Comparison of ENCODE assay signal across 26 cellular contexts in genomic region chr7:11698273-11698930, GRCh38.
DNase-seq lines count a peak whose midpoint lies in the region; ATAC-seq and TF ChIP-seq lines count a peak whose summit lies in the region.
"Had no signal": no experiment of that assay in that cellular context is flagged by ENCODE, and none has a peak within 500 bp of the region (broad histone marks: within the 10 kb centered on the region; RNA-seq: fewer than 3 reads in every experiment).

No MANE protein-coding gene starts in this region.

- TF ChIP-seq CTCF in choroid plexus epithelial cell (conservative IDR thresholded peaks at IDR 0.05; ENCODE audit: low read depth, low read length), result no peak
- TF ChIP-seq CTCF in prostate gland (IDR thresholded peaks at IDR 0.05), result no peak

- no peaks in the 10 kb centered on the region for H3K4me1 ChIP-seq in prostate gland (replicated peaks)

- no peak for TF ChIP-seq POLR2A in prostate gland (IDR thresholded peaks at IDR 0.05)

- no peak for ATAC-seq in stimulated activated naive CD8-positive, alpha-beta T cell treated with anti-CD3 and anti-CD28 coated beads, Interleukin-15, Interleukin-2, amounts not matched to agents 100 U/mL and 50 U/mL, for 24 hours
- ATAC-seq: activated CD4-positive, alpha-beta T cell treated with anti-CD3 and anti-CD28 coated beads for 36 hours; K562; stimulated activated memory B cell treated with anti-CD40 and anti-IgM and Interleukin-4, amounts not matched to agents 10 μg/mL and 1 μg/mL and 100 μg/mL, for 72 hours had no signal

- DNase-seq in DMS 273 (lab: John Stamatoyannopoulos, UW; ENCODE audit: unreplicated experiment), result peak; percentile 38
- no peak for DNase-seq in DMS 273 treated with DMSO at 0.1 percent for 48 hours (lab: John Stamatoyannopoulos, UW)
- DNase-seq in KBM-7, result peak; percentile 14
- peak; percentile 59 for DNase-seq in choroid plexus epithelial cell (ENCODE audit: low read depth)
- DNase-seq in pulmonary artery endothelial cell (ENCODE audit: low read depth, low spot score), result peak; percentile 13
- no peak for DNase-seq in prostate gland (ENCODE audit: low spot score)
- DNase-seq in stimulated activated naive CD8-positive, alpha-beta T cell treated with anti-CD3 and anti-CD28 coated beads, Interleukin-15, Interleukin-2, amounts not matched to agents 100 U/mL and 50 U/mL, for 24 hours, result no peak
- no peak for DNase-seq in activated CD8-positive, alpha-beta memory T cell treated with anti-CD3 and anti-CD28 coated beads, Interleukin-2, amount 50 U/mL, for 48 hours
- DNase-seq: activated CD4-positive, alpha-beta T cell treated with anti-CD3 and anti-CD28 coated beads for 36 hours; activated naive CD4-positive, alpha-beta T cell treated with anti-CD3 and anti-CD28 coated beads, Interleukin-2, amount 10 ng/mL, durations not matched to agents 7 days and 5 days; AML-193; anterior cingulate cortex; DMS79; heart right ventricle; MV-4-11; NCI-H82; nephron progenitor cell; PC-9; SHP77 treated with DMSO at 0.1 percent for 48 hours; stimulated activated CD4-positive, alpha-beta T cell treated with anti-CD3 and anti-CD28 coated beads, Interleukin-2, amount 100 ng/mL, for 24 hours had no signal

- H3K27ac ChIP-seq in prostate gland, result no peak overlapping the region
- H3K27ac ChIP-seq: 22Rv1, epithelial cell of prostate, PC-9, thoracic aorta had no signal

- H3K36me3 ChIP-seq in prostate gland, result no peaks in the 10 kb centered on the region
- H3K36me3 ChIP-seq: HAP-1, heart right ventricle, thoracic aorta had no signal

- H3K4me3 ChIP-seq in choroid plexus epithelial cell (ENCODE audit: low read depth, low read length), result no peak overlapping the region
- H3K4me3 ChIP-seq in prostate gland, result no peak overlapping the region
- H3K4me3 ChIP-seq: HAP-1, K562, PC-9, thoracic aorta had no signal

- in situ Hi-C loops in KBM-7 (cut with MboI; ENCODE audit: low pct_unique_long_range_greater_than_20kb, low sequenced_read_pairs), result no loop called here

- no peaks in the 10 kb centered on the region for H3K27me3 ChIP-seq in prostate gland (replicated peaks; ENCODE audit: insufficient read depth)
- H3K27me3 ChIP-seq: heart right ventricle had no signal

- WGBS in prostate gland, result 81% methylated on average over 3 of the region's 3 CpGs

- no peaks in the 10 kb centered on the region for H3K9me3 ChIP-seq in prostate gland
- H3K9me3 ChIP-seq: HAP-1, heart right ventricle, thoracic aorta had no signal

- intact Hi-C loops in prostate gland (cut with DNase I), result no loop called here

Comparison
In these comparisons a context has a peak if more than half of its experiments do, and no peak if none do; other contexts are left out.
1. DNase-seq: peak in DMS 273 (single experiment), KBM-7 (single experiment), choroid plexus epithelial cell (single experiment) and pulmonary artery endothelial cell (single experiment); none in DMS 273 treated with DMSO at 0.1 percent for 48 hours (single experiment), prostate gland (single experiment), stimulated activated naive CD8-positive, alpha-beta T cell treated with anti-CD3 and anti-CD28 coated beads, Interleukin-15, Interleukin-2, amounts not matched to agents 100 U/mL and 50 U/mL, for 24 hours (single experiment) and activated CD8-positive, alpha-beta memory T cell treated with anti-CD3 and anti-CD28 coated beads, Interleukin-2, amount 50 U/mL, for 48 hours (single experiment).